Comparison of ENCODE assay signal across 16 cellular contexts in genomic region chr2:138964413-138964812, GRCh38.
"Had no signal": no experiment of that assay in that cellular context is flagged by ENCODE, and none has a peak within 500 bp of the region (broad histone marks: within the 10 kb centered on the region; RNA-seq: fewer than 3 reads in every experiment).

No MANE protein-coding gene starts in this region.

- H3K36me3 Mint-ChIP-seq: activated naive CD8-positive, alpha-beta T cell treated with anti-CD3 and anti-CD28 coated beads, Interleukin-2, amount 10 ng/mL, durations not matched to agents 7 days and 5 days had no signal

- H3K27me3 ChIP-seq: cardiac muscle cell, heart right ventricle, sigmoid colon, transverse colon had no signal

- H3K9me3 ChIP-seq: heart right ventricle, sigmoid colon, transverse colon had no signal

- H3K27ac Mint-ChIP-seq: activated CD8-positive, alpha-beta T cell treated with anti-CD3 and anti-CD28 coated beads for 36 hours; activated naive CD8-positive, alpha-beta T cell treated with anti-CD3 and anti-CD28 coated beads, Interleukin-2, amount 10 ng/mL, durations not matched to agents 7 days and 5 days; activated T-cell treated with anti-CD3 and anti-CD28 coated beads, Interleukin-2, amount 50 U/mL, for 72 hours; T-helper 2 cell treated with Interferon-gamma antibody and Interleukin-4, amounts not matched to agents 5 μg/mL and 100 μg/mL, for 36 hours had no signal

- H3K36me3 ChIP-seq: cardiac muscle cell, heart right ventricle, sigmoid colon, transverse colon had no signal

- H3K27ac ChIP-seq: cardiac muscle cell, heart right ventricle, sigmoid colon, transverse colon had no signal

- H3K4me1 ChIP-seq: heart right ventricle, sigmoid colon, transverse colon had no signal

- ATAC-seq: activated CD8-positive, alpha-beta T cell treated with anti-CD3 and anti-CD28 coated beads for 36 hours; activated T-cell treated with anti-CD3 and anti-CD28 coated beads, Interleukin-2, amount 50 U/mL, for 72 hours; heart right ventricle had no signal

- FAIRE-seq: frontal cortex, kidney had no signal

- H3K4me1 Mint-ChIP-seq: activated naive CD8-positive, alpha-beta T cell treated with anti-CD3 and anti-CD28 coated beads, Interleukin-2, amount 10 ng/mL, durations not matched to agents 7 days and 5 days had no signal

- DNase-seq: activated CD8-positive, alpha-beta memory T cell treated with anti-CD3 and anti-CD28 coated beads, Interleukin-2, amount 50 U/mL, for 4 hours; activated CD8-positive, alpha-beta T cell treated with anti-CD3 and anti-CD28 coated beads for 36 hours; activated gamma-delta T cell treated with Interleukin-2 at 50 U/mL for 16 hours; activated naive CD8-positive, alpha-beta T cell treated with anti-CD3 and anti-CD28 coated beads, Interleukin-2, amount 10 ng/mL, durations not matched to agents 7 days and 5 days; activated T-cell treated with anti-CD3 and anti-CD28 coated beads, Interleukin-2, amount 50 U/mL, for 72 hours; anterior cingulate cortex; heart right ventricle; kidney; sigmoid colon; stimulated activated CD4-positive, alpha-beta T cell treated with anti-CD3 and anti-CD28 coated beads, Interleukin-2, amount 100 ng/mL, for 24 hours; stimulated activated naive CD4-positive, alpha-beta T cell; substantia nigra; transverse colon had no signal

- H3K4me3 Mint-ChIP-seq: activated CD8-positive, alpha-beta T cell treated with anti-CD3 and anti-CD28 coated beads for 36 hours; activated naive CD8-positive, alpha-beta T cell treated with anti-CD3 and anti-CD28 coated beads, Interleukin-2, amount 10 ng/mL, durations not matched to agents 7 days and 5 days; activated T-cell treated with anti-CD3 and anti-CD28 coated beads, Interleukin-2, amount 50 U/mL, for 72 hours; T-helper 2 cell treated with Interferon-gamma antibody and Interleukin-4, amounts not matched to agents 5 μg/mL and 100 μg/mL, for 36 hours had no signal

- H3K4me3 ChIP-seq: cardiac muscle cell, heart right ventricle, sigmoid colon, transverse colon had no signal

- H3K27me3 Mint-ChIP-seq: activated CD8-positive, alpha-beta T cell treated with anti-CD3 and anti-CD28 coated beads for 36 hours; activated naive CD8-positive, alpha-beta T cell treated with anti-CD3 and anti-CD28 coated beads, Interleukin-2, amount 10 ng/mL, durations not matched to agents 7 days and 5 days had no signal

- H3K9me3 Mint-ChIP-seq: T-helper 2 cell treated with Interferon-gamma antibody and Interleukin-4, amounts not matched to agents 5 μg/mL and 100 μg/mL, for 36 hours had no signal
